16 cellular contexts compared by ENCODE assay signal in the genomic region with DNA sequence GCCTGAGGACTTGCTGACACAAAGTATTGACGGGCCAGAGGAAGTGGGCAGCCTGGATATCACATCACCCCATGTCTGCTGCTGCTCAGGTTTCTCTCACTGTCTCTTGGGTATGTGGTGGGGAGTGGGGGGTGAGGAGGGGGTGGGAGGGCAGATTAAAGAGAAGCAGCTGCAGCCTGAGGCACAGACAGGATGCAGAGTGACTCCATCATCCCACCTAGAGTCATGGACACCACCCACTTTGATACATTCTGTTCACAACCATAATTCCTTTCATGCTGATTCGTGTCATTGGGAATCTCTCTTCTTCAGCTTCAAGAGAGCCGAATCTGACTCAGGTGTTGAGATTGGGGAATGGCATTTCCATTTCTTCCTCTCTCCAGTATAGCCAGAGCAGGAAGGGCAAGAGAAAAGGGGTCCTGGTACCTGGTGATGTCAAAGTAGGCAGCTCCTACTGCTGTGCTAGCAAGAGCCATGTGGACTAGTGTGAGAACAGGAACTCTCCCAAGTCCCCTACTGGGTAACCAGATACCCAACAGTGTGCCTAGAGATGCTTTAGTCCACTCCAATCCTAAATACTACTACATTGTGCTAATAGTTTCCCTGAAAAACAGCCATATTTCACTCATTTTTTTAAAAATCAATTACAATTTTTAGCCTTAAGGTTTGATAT. TPM values are rescaled to one million over a fixed set of nuclear protein-coding genes. Genes with fewer than 3 reads are reported as not detected.
DNase-seq lines count a peak whose midpoint lies in the region; ATAC-seq lines count a peak whose summit lies in the region.
"Had no signal": no experiment of that assay in that cellular context is flagged by ENCODE, and none has a peak within 500 bp of the region (broad histone marks: within the 10 kb centered on the region; RNA-seq: fewer than 3 reads in every experiment).

No MANE protein-coding gene starts in this region.

- CTCF ChIA-PET in T-cell (lab: Charles Lee) = interaction anchor here (0.6 to 1.0 kb wide), 6 partner anchors 18 to 93 kb away, joined by 3 to 6 read pairs (median 3); no protein-coding TSS in a partner anchor

- POLR2A ChIA-PET in T-cell (lab: Charles Lee) = interaction anchor here in 1 of 2 donors (0.6 to 1.2 kb wide), 2 partner anchors 22 to 187 kb away, joined by 3 to 9 read pairs; a partner anchor contains a TSS

- no peaks in the 10 kb centered on the region for H3K9me3 Mint-ChIP-seq in T-helper 1 cell treated with Interleukin-12 subunit alpha and Interleukin-12 subunit beta and Interleukin-4 antibody, amounts not matched to agents 30 μg/mL and 1 μg/mL, for 36 hours
- peaks cover 0 to 7% (median 0%) of the 10 kb centered on the region in 3 donors for H3K9me3 Mint-ChIP-seq in T-cell
- H3K9me3 Mint-ChIP-seq in stimulated activated naive B cell treated with anti-CD40 and anti-IgM and Interleukin-4, amounts not matched to agents 10 μg/mL and 1 μg/mL and 100 μg/mL, for 72 hours = no peaks in the 10 kb centered on the region
- H3K9me3 Mint-ChIP-seq: endodermal cell had no signal

- H3K27me3 Mint-ChIP-seq in T-helper 1 cell treated with Interleukin-12 subunit alpha and Interleukin-12 subunit beta and Interleukin-4 antibody, amounts not matched to agents 30 μg/mL and 1 μg/mL, for 36 hours (ENCODE audit: low read depth) = no peaks in the 10 kb centered on the region
- no peaks in the 10 kb centered on the region for H3K27me3 Mint-ChIP-seq in T-cell
- no peaks in the 10 kb centered on the region for H3K27me3 Mint-ChIP-seq in stimulated activated naive B cell treated with anti-CD40 and anti-IgM and Interleukin-4, amounts not matched to agents 10 μg/mL and 1 μg/mL and 100 μg/mL, for 72 hours

- H3K4me3 Mint-ChIP-seq in T-helper 1 cell treated with Interleukin-12 subunit alpha and Interleukin-12 subunit beta and Interleukin-4 antibody, amounts not matched to agents 30 μg/mL and 1 μg/mL, for 36 hours = no peak overlapping the region
- H3K4me3 Mint-ChIP-seq in T-cell = peak overlapping the region in 1 of 3 donors; percentile 29
- H3K4me3 Mint-ChIP-seq in stimulated activated naive B cell treated with anti-CD40 and anti-IgM and Interleukin-4, amounts not matched to agents 10 μg/mL and 1 μg/mL and 100 μg/mL, for 72 hours = no peak overlapping the region
- H3K4me3 Mint-ChIP-seq: endodermal cell had no signal

- peak overlapping the region; percentile 62 for H3K27ac Mint-ChIP-seq in T-helper 1 cell treated with Interleukin-12 subunit alpha and Interleukin-12 subunit beta and Interleukin-4 antibody, amounts not matched to agents 30 μg/mL and 1 μg/mL, for 36 hours
- H3K27ac Mint-ChIP-seq in T-cell = peak overlapping the region; percentile 69 to 72
- H3K27ac Mint-ChIP-seq in stimulated activated naive B cell treated with anti-CD40 and anti-IgM and Interleukin-4, amounts not matched to agents 10 μg/mL and 1 μg/mL and 100 μg/mL, for 72 hours = peak overlapping the region; percentile 51
- H3K27ac Mint-ChIP-seq: endodermal cell had no signal

- H3K36me3 Mint-ChIP-seq in T-helper 1 cell treated with Interleukin-12 subunit alpha and Interleukin-12 subunit beta and Interleukin-4 antibody, amounts not matched to agents 30 μg/mL and 1 μg/mL, for 36 hours (ENCODE audit: low read depth) = peaks cover 5% of the 10 kb centered on the region
- H3K36me3 Mint-ChIP-seq in T-cell = no peaks in the 10 kb centered on the region
- no peaks in the 10 kb centered on the region for H3K36me3 Mint-ChIP-seq in stimulated activated naive B cell treated with anti-CD40 and anti-IgM and Interleukin-4, amounts not matched to agents 10 μg/mL and 1 μg/mL and 100 μg/mL, for 72 hours

- peaks cover 54% of the 10 kb centered on the region for H3K4me1 Mint-ChIP-seq in T-helper 1 cell treated with Interleukin-12 subunit alpha and Interleukin-12 subunit beta and Interleukin-4 antibody, amounts not matched to agents 30 μg/mL and 1 μg/mL, for 36 hours (ENCODE audit: low read depth)
- peaks cover 66 to 73% (median 66%) of the 10 kb centered on the region in 3 donors for H3K4me1 Mint-ChIP-seq in T-cell
- peaks cover 13 to 22% of the 10 kb centered on the region in 2 donors for H3K4me1 Mint-ChIP-seq in stimulated activated naive B cell treated with anti-CD40 and anti-IgM and Interleukin-4, amounts not matched to agents 10 μg/mL and 1 μg/mL and 100 μg/mL, for 72 hours

- no peak for ATAC-seq in T-cell (replicated peaks in 1 of 4)
- no peak for ATAC-seq in stimulated activated naive B cell treated with anti-CD40 and anti-IgM and Interleukin-4, amounts not matched to agents 10 μg/mL and 1 μg/mL and 100 μg/mL, for 72 hours (replicated peaks)
- no peak for ATAC-seq in GM18502 (IDR thresholded peaks at IDR 0.05; ENCODE audit: poor library complexity, unreplicated experiment)
- no peak for ATAC-seq in GM18909 (IDR thresholded peaks at IDR 0.05; ENCODE audit: poor library complexity, unreplicated experiment)

- no peak for DNase-seq in T-helper 1 cell
- DNase-seq in T-cell = no peak
- no peak for DNase-seq in epithelial cell of prostate (ENCODE audit: low read depth, low spot score)
- no peak for DNase-seq in stimulated activated naive B cell treated with anti-CD40 and anti-IgM and Interleukin-4, amounts not matched to agents 10 μg/mL and 1 μg/mL and 100 μg/mL, for 72 hours
- DNase-seq in GM19238 (ENCODE audit: insufficient read length, low spot score) = no peak
- DNase-seq: activated gamma-delta T cell treated with Interleukin-2 at 50 U/mL for 16 hours, DMS 273 treated with DMSO at 0.1 percent for 48 hours, endodermal cell, hippocampal formation, NCI-H1930 had no signal

- H3K27ac ChIP-seq in epithelial cell of prostate = peak overlapping the region; percentile 99
- H3K27ac ChIP-seq: 22Rv1, VCaP had no signal

RNA-seq across cellular contexts. Expression of a gene that starts 22.4 kb away (rescaled TPM):
- total RNA-seq in T-cell = 10 to 100 TPM in 1 of 5 donors, 1 to 10 TPM in 4; 5.7 to 14.1 (median 6.0) TPM
- total RNA-seq: OCI-LY7 had no signal
